8 cellular contexts compared by ENCODE assay signal in the genomic region with DNA sequence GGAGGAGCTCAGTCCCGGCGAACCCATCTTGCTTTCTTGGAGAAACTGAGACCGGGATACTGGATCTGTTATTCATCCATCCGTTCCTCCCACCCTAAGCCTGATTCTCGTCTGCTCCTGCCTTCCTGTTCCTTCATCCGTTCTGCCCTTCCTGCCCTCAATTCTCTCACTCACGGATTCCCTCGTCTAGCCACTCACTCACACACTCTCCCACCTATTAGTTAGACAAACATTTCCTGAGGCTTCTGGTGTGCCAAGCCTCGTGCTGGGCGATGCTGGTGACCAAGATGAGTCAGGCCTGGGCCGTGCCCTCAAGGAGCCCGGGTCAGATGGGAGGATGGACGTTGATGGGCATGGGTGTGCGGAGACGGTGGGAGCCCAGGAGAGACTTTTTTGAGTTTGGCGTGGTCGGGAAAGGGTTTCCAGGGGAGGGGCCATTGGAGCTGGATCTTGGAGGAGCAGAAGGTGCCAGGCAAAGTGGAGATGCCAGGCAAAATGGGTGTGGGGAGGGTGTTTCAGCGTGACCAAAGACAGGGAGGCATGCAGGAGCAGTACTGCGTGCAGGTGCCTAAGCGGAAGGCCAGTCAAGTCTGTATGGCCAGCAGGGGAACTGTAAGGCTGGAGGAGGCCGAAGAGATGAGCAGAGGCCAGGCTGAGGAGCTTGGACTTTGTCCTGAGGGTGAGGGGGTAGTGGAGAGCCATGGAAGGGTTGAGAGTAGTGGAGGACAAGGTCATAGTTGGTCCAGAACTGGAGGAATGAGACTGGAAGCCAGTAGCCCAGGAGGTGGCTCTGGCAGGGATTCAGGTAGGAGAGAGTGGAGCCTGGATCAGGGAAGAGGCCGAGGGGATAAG.
DNase-seq lines count a peak whose midpoint lies in the region; ATAC-seq and TF ChIP-seq lines count a peak whose summit lies in the region.

No MANE protein-coding gene starts in this region.

- H3K4me2 ChIP-seq in BLaER1 treated with 17β-estradiol and CSF1 and Interleukin-3, amounts not matched to agents 10 nM and 100 nM, result peak overlapping the region; percentile 93 to 99 (median 97)
- H3K4me2 ChIP-seq in Loucy (ENCODE audit: low read depth, low read length, poor library complexity, severe bottlenecking), result peak overlapping the region; percentile 87

- H3K9me3 Mint-ChIP-seq in nephron, result no peaks in the 10 kb centered on the region

- peak overlapping the region; percentile 54 to 82 (median 79) for H3K27ac ChIP-seq in BLaER1 treated with 17β-estradiol and CSF1 and Interleukin-3, amounts not matched to agents 10 nM and 100 nM
- H3K27ac ChIP-seq in coronary artery, result peak overlapping the region; percentile 64 to 92

- DNase-seq in coronary artery (ENCODE audit: low spot score) (no peak), HPDE6-E6E7 (ENCODE audit: extremely low spot score) (no peak), NCI-H748 (lab: John Stamatoyannopoulos, UW; ENCODE audit: unreplicated experiment) (no peak)
- no peak for DNase-seq in effector CD8-positive, alpha-beta T cell (lab: John Stamatoyannopoulos, UW)

- H2AFZ ChIP-seq in Loucy (ENCODE audit: low read length), result peak overlapping the region; percentile 88

- H3K27me3 Mint-ChIP-seq in nephron (ENCODE audit: low read depth), result peaks cover 9% of the 10 kb centered on the region

- peaks cover 0 to 18% (median 5%) of the 10 kb centered on the region in 11 experiments; a peak in 12 of 22 replicates for H4K20me1 ChIP-seq in BLaER1 treated with 17β-estradiol and CSF1 and Interleukin-3, amounts not matched to agents 10 nM and 100 nM
- H4K20me1 ChIP-seq in Loucy (ENCODE audit: insufficient read depth, low read length, poor library complexity, severe bottlenecking), result no peaks in the 10 kb centered on the region

- H3K27me3 ChIP-seq in BLaER1 treated with 17β-estradiol and CSF1 and Interleukin-3, amounts not matched to agents 10 nM and 100 nM, result no peaks in the 10 kb centered on the region; a peak in 1 of 22 replicates
- H3K27me3 ChIP-seq in Loucy (ENCODE audit: insufficient read depth, low read length, poor library complexity, severe bottlenecking), result no peaks in the 10 kb centered on the region

- peaks cover 29% of the 10 kb centered on the region for H3K4me1 Mint-ChIP-seq in nephron

- H3K36me3 Mint-ChIP-seq in nephron (ENCODE audit: low read depth), result no peaks in the 10 kb centered on the region

- H3F3A ChIP-seq in Loucy (ENCODE audit: low read depth), result no peaks in the 10 kb centered on the region

- H3K36me3 ChIP-seq in BLaER1 treated with 17β-estradiol and CSF1 and Interleukin-3, amounts not matched to agents 10 nM and 100 nM, result no peaks in the 10 kb centered on the region
- no peaks in the 10 kb centered on the region for H3K36me3 ChIP-seq in Loucy (ENCODE audit: insufficient read depth, low read length)

- no peaks in the 10 kb centered on the region for H3K9me3 ChIP-seq in BLaER1 treated with 17β-estradiol and CSF1 and Interleukin-3, amounts not matched to agents 10 nM and 100 nM (replicated peaks in 1 of 11)
- H3K9me3 ChIP-seq in Loucy (ENCODE audit: insufficient read depth, low read depth, low read length), result no peaks in the 10 kb centered on the region

- H3K79me2 ChIP-seq in Loucy (ENCODE audit: insufficient read depth, low read length), result peaks cover 15% of the 10 kb centered on the region; the same call in 1 of the 2 replicates

- no peak for TF ChIP-seq CTCF in Loucy (conservative IDR thresholded peaks at IDR 0.05; ENCODE audit: low read length)
- TF ChIP-seq CTCF in coronary artery (IDR thresholded peaks at IDR 0.05), result no peak
- TF ChIP-seq CTCF in nephron (IDR thresholded peaks at IDR 0.05; ENCODE audit: unreplicated experiment in 3 of 3), result no peak

- H3K9ac ChIP-seq in BLaER1 treated with 17β-estradiol and CSF1 and Interleukin-3, amounts not matched to agents 10 nM and 100 nM, result peak overlapping the region; percentile 77 to 89 (median 83)
- H3K9ac ChIP-seq in Loucy (ENCODE audit: low read depth, low read length, poor library complexity, severe bottlenecking), result peak overlapping the region; percentile 89

- peak overlapping the region; percentile 88 to 97 (median 91) for H3K4me3 Mint-ChIP-seq in nephron

- peaks cover 36 to 58% (median 47%) of the 10 kb centered on the region in 10 experiments for H3K4me1 ChIP-seq in BLaER1 treated with 17β-estradiol and CSF1 and Interleukin-3, amounts not matched to agents 10 nM and 100 nM
- H3K4me1 ChIP-seq in Loucy (ENCODE audit: insufficient read depth, low read length, poor library complexity, severe bottlenecking), result peaks cover 22% of the 10 kb centered on the region

- H3K9me2 ChIP-seq in Loucy (replicated peaks; ENCODE audit: low read depth, low read length), result no peaks in the 10 kb centered on the region

- peak overlapping the region; percentile 62 to 84 (median 74) for H3K4me3 ChIP-seq in BLaER1 treated with 17β-estradiol and CSF1 and Interleukin-3, amounts not matched to agents 10 nM and 100 nM
- peak overlapping the region; percentile 88 for H3K4me3 ChIP-seq in Loucy (ENCODE audit: low read length, poor library complexity, severe bottlenecking)
- H3K4me3 ChIP-seq in coronary artery, result peak overlapping the region; percentile 75

- H3K27ac Mint-ChIP-seq in nephron, result peak overlapping the region; percentile 84 to 94 (median 93)

- ATAC-seq in HG02885 (IDR thresholded peaks at IDR 0.05; ENCODE audit: poor library complexity, unreplicated experiment), result no peak
